In the genomic region with DNA sequence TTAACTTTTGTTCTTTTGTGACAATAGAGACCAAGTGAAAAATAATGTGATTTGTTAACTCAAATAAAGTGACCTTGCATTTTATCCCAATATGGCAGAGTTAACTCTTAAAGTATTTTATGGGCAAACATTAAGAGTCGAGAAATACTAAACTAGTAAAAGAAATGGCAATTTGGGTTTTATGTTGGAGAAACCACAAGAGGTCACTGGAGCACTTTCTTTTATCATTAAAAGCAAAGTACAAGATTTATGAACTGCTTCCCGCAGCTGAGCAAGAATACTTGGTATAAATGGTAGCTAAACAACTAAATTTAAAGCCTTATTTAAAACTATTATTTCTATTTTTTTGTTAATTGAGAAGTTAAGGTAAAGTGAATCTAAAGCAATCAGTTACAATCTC, we compare ENCODE assay signal across 11 cellular contexts. TPM values are rescaled to one million over a fixed set of nuclear protein-coding genes. Genes with fewer than 3 reads are reported as not detected.
DNase-seq lines count a peak whose midpoint lies in the region; ATAC-seq, FAIRE-seq and TF ChIP-seq lines count a peak whose summit lies in the region.
"Had no signal": no experiment of that assay in that cellular context is flagged by ENCODE, and none has a peak within 500 bp of the region (broad histone marks: within the 10 kb centered on the region; RNA-seq: fewer than 3 reads in every experiment).

No MANE protein-coding gene starts in this region.

- no peak overlapping the region for H2AFZ ChIP-seq in endothelial cell of umbilical vein (ENCODE audit: low read depth, low read length)

- CTCF ChIA-PET in endothelial cell of umbilical vein (lab: Charles Lee), result interaction anchor here (0.8 to 12.7 kb wide), 10 partner anchors 10 to 161 kb away, joined by 3 to 410 read pairs (median 4); partner anchors contain the start of gene FAM184A
- CTCF ChIA-PET in activated CD8-positive, alpha-beta memory T cell treated with anti-CD3 and anti-CD28 coated beads, Interleukin-2, amount 10 ng/mL, durations not matched to agents 7 days and 5 days (lab: Charles Lee), result interaction anchor here (0.9 to 2.8 kb wide), 3 partner anchors 9 to 142 kb away, joined by 3 to 10 read pairs (median 7); no protein-coding TSS in a partner anchor
- CTCF ChIA-PET in activated CD4-positive, alpha-beta memory T cell treated with anti-CD3 and anti-CD28 coated beads, Interleukin-2, amount 10 ng/mL, durations not matched to agents 7 days and 5 days (lab: Charles Lee), result interaction anchor here (1.9 kb wide), 1 partner anchor 142 kb away, joined by 20 read pairs; no protein-coding TSS in a partner anchor

- H3K4me1 ChIP-seq in endothelial cell of umbilical vein (ENCODE audit: control insufficient read depth, extremely low read depth, insufficient read depth, low read length), result no peaks in the 10 kb centered on the region

- H3K27me3 ChIP-seq in endothelial cell of umbilical vein (ENCODE audit: control insufficient read depth in 2 of 2, insufficient read depth in 2 of 2, low read length in 2 of 2), result no peaks in the 10 kb centered on the region

- H3K27ac Mint-ChIP-seq in activated CD8-positive, alpha-beta memory T cell treated with anti-CD3 and anti-CD28 coated beads, Interleukin-2, amount 10 ng/mL, durations not matched to agents 7 days and 5 days, result no peak overlapping the region
- H3K27ac Mint-ChIP-seq in activated CD4-positive, alpha-beta memory T cell treated with anti-CD3 and anti-CD28 coated beads, Interleukin-2, amount 10 ng/mL, durations not matched to agents 7 days and 5 days, result no peak overlapping the region
- H3K27ac Mint-ChIP-seq: activated B cell treated with CpG ODN at 0.5 μM for 24 hours, memory B cell had no signal

- no peaks in the 10 kb centered on the region for H3K9me1 ChIP-seq in endothelial cell of umbilical vein (replicated peaks; ENCODE audit: control insufficient read depth, extremely low read depth, insufficient read depth, low read length)

- no peak for TF ChIP-seq POLR2A in endothelial cell of umbilical vein (IDR thresholded peaks at IDR 0.05; ENCODE audit: low read depth, low read length)

- no peaks in the 10 kb centered on the region for H4K20me1 ChIP-seq in endothelial cell of umbilical vein (replicated peaks; ENCODE audit: control insufficient read depth, extremely low read depth, insufficient read depth, low read length)

- H3K9me3 Mint-ChIP-seq in activated CD8-positive, alpha-beta memory T cell treated with anti-CD3 and anti-CD28 coated beads, Interleukin-2, amount 10 ng/mL, durations not matched to agents 7 days and 5 days (ENCODE audit: low read depth), result no peaks in the 10 kb centered on the region
- no peaks in the 10 kb centered on the region for H3K9me3 Mint-ChIP-seq in activated CD4-positive, alpha-beta memory T cell treated with anti-CD3 and anti-CD28 coated beads, Interleukin-2, amount 10 ng/mL, durations not matched to agents 7 days and 5 days
- H3K9me3 Mint-ChIP-seq: memory B cell had no signal

- no peak overlapping the region for H3K9ac ChIP-seq in endothelial cell of umbilical vein (replicated peaks; ENCODE audit: extremely low read depth, insufficient read depth, low read length)

- H3K27me3 Mint-ChIP-seq in activated CD8-positive, alpha-beta memory T cell treated with anti-CD3 and anti-CD28 coated beads, Interleukin-2, amount 10 ng/mL, durations not matched to agents 7 days and 5 days, result no peaks in the 10 kb centered on the region
- no peaks in the 10 kb centered on the region for H3K27me3 Mint-ChIP-seq in activated CD4-positive, alpha-beta memory T cell treated with anti-CD3 and anti-CD28 coated beads, Interleukin-2, amount 10 ng/mL, durations not matched to agents 7 days and 5 days
- H3K27me3 Mint-ChIP-seq: activated B cell treated with CpG ODN at 0.5 μM for 24 hours, memory B cell had no signal

- no TSS peak for BruUV-seq in endothelial cell of umbilical vein (replicated peaks; lab: Mats Ljungman, UMichigan)

- H3K4me1 Mint-ChIP-seq in activated CD8-positive, alpha-beta memory T cell treated with anti-CD3 and anti-CD28 coated beads, Interleukin-2, amount 10 ng/mL, durations not matched to agents 7 days and 5 days, result no peaks in the 10 kb centered on the region
- no peaks in the 10 kb centered on the region for H3K4me1 Mint-ChIP-seq in activated CD4-positive, alpha-beta memory T cell treated with anti-CD3 and anti-CD28 coated beads, Interleukin-2, amount 10 ng/mL, durations not matched to agents 7 days and 5 days
- H3K4me1 Mint-ChIP-seq: activated B cell treated with CpG ODN at 0.5 μM for 24 hours, memory B cell had no signal

- no peaks in the 10 kb centered on the region for H3K36me3 Mint-ChIP-seq in activated CD8-positive, alpha-beta memory T cell treated with anti-CD3 and anti-CD28 coated beads, Interleukin-2, amount 10 ng/mL, durations not matched to agents 7 days and 5 days
- H3K36me3 Mint-ChIP-seq in activated CD4-positive, alpha-beta memory T cell treated with anti-CD3 and anti-CD28 coated beads, Interleukin-2, amount 10 ng/mL, durations not matched to agents 7 days and 5 days (ENCODE audit: low read depth), result no peaks in the 10 kb centered on the region
- H3K36me3 Mint-ChIP-seq: memory B cell had no signal

- ATAC-seq in HG03565 (IDR thresholded peaks at IDR 0.05; ENCODE audit: unreplicated experiment), result no peak
- ATAC-seq in activated CD8-positive, alpha-beta memory T cell treated with anti-CD3 and anti-CD28 coated beads, Interleukin-2, amount 10 ng/mL, durations not matched to agents 7 days and 5 days, result no peak

- H3K27ac ChIP-seq in endothelial cell of umbilical vein (ENCODE audit: insufficient read depth, low read depth, low read length), result no peak overlapping the region

- H3K36me3 ChIP-seq in endothelial cell of umbilical vein (ENCODE audit: control insufficient read depth in 2 of 2, extremely low read depth in 1 of 2, insufficient read depth in 2 of 2, low read length in 2 of 2), result no peaks in the 10 kb centered on the region
- H3K36me3 ChIP-seq: HAP-1 had no signal

- no peak overlapping the region for H3K4me3 Mint-ChIP-seq in activated CD8-positive, alpha-beta memory T cell treated with anti-CD3 and anti-CD28 coated beads, Interleukin-2, amount 10 ng/mL, durations not matched to agents 7 days and 5 days
- no peak overlapping the region for H3K4me3 Mint-ChIP-seq in activated CD4-positive, alpha-beta memory T cell treated with anti-CD3 and anti-CD28 coated beads, Interleukin-2, amount 10 ng/mL, durations not matched to agents 7 days and 5 days
- H3K4me3 Mint-ChIP-seq: activated B cell treated with CpG ODN at 0.5 μM for 24 hours, memory B cell had no signal

- FAIRE-seq in endothelial cell of umbilical vein (lab: Jason Lieb, UNC), result peak; percentile 63

- no peak overlapping the region for H3K4me3 ChIP-seq in endothelial cell of umbilical vein (replicated peaks in 1 of 3; ENCODE audit: insufficient read depth in 1 of 3, low read depth in 1 of 3, low read length in 3 of 3)
- H3K4me3 ChIP-seq: HAP-1 had no signal

- peak; percentile 4 for DNase-seq in GM03348 (ENCODE audit: low spot score)
- DNase-seq in NCI-H146 (lab: John Stamatoyannopoulos, UW), result peak; percentile 20
- peak; percentile 44 for DNase-seq in endothelial cell of umbilical vein (ENCODE audit: low read depth, low spot score)
- DNase-seq in pons (ENCODE audit: low spot score), result peak; percentile 58
- DNase-seq in activated CD8-positive, alpha-beta memory T cell treated with anti-CD3 and anti-CD28 coated beads, Interleukin-2, amount 10 ng/mL, durations not matched to agents 7 days and 5 days, result no peak
- DNase-seq in activated CD4-positive, alpha-beta memory T cell treated with anti-CD3 and anti-CD28 coated beads, Interleukin-2, amount 10 ng/mL, durations not matched to agents 7 days and 5 days, result no peak
- no peak for DNase-seq in GM19238 (ENCODE audit: insufficient read length, low spot score)
- DNase-seq: activated B cell treated with CpG ODN at 0.5 μM for 24 hours had no signal

- dilution Hi-C loops in endothelial cell of umbilical vein (cut with MboI; ENCODE audit: extremely low pct_ligation_motif_present, low sequenced_read_pairs), result no loop called here

- intact Hi-C loops in endothelial cell of umbilical vein (cut with micrococcal nuclease), result loop anchor here (1.0 kb wide), 1 partner anchor 142 kb away; no protein-coding TSS in a partner anchor

- POLR2A ChIA-PET in endothelial cell of umbilical vein (lab: Charles Lee), result no interaction called here
- POLR2A ChIA-PET in activated CD4-positive, alpha-beta memory T cell treated with anti-CD3 and anti-CD28 coated beads, Interleukin-2, amount 10 ng/mL, durations not matched to agents 7 days and 5 days (lab: Charles Lee), result no interaction called here

- peak; percentile 7 to 28 for TF ChIP-seq CTCF in endothelial cell of umbilical vein (IDR thresholded peaks at IDR 0.05; ENCODE audit: extremely low read depth in 1 of 2, insufficient read depth in 1 of 2, low read depth in 1 of 2, low read length in 2 of 2)

- H3K79me2 ChIP-seq in endothelial cell of umbilical vein (ENCODE audit: control insufficient read depth, insufficient read depth, low read length), result no peaks in the 10 kb centered on the region

- no peak overlapping the region for H3K4me2 ChIP-seq in endothelial cell of umbilical vein (ENCODE audit: insufficient read depth, low read length)

- H3K9me3 ChIP-seq in endothelial cell of umbilical vein (replicated peaks; ENCODE audit: control insufficient read depth, insufficient read depth, low read length), result no peaks in the 10 kb centered on the region
- H3K9me3 ChIP-seq: HAP-1 had no signal

TF ChIP-seq in endothelial cell of umbilical vein, 7 proteins besides CTCF, POLR2A, EP300 and RAD21 (continues in another document):
- TF ChIP-seq FOS (IDR thresholded peaks at IDR 0.05; ENCODE audit: borderline replicate concordance, insufficient read depth, low read length) (no peak), JUN (IDR thresholded peaks at IDR 0.05; ENCODE audit: borderline replicate concordance, insufficient read depth, insufficient read length, low read depth) (no peak), GATA2 (IDR thresholded peaks at IDR 0.05; ENCODE audit: insufficient read depth, insufficient read length, low read depth, low read length) (no peak), MYC (IDR thresholded peaks at IDR 0.05; ENCODE audit: low read depth, low read length) (no peak), EZH2 (IDR thresholded peaks at IDR 0.05; ENCODE audit: borderline replicate concordance, low read depth, low read length, severe bottlenecking) (no peak)

RNA-seq across cellular contexts. Expression of gene MCM9, which starts 33.5 kb away (rescaled TPM):
- total RNA-seq in endothelial cell of umbilical vein, result 14.1 and 14.6 TPM in 2 replicates
- polyA plus RNA-seq in endothelial cell of umbilical vein, result 1.3 and 2.0 TPM in 2 replicates
- polyA plus RNA-seq in endothelial cell of umbilical vein (2011; cell fraction: cytosol; rRNA removed), result 2.7 and 2.8 TPM in 2 replicates
- 11.2 and 12.9 TPM in 2 replicates for polyA plus RNA-seq in endothelial cell of umbilical vein (2011; cell fraction: nucleus; rRNA removed)
- polyA plus RNA-seq in endothelial cell of umbilical vein (2012), result 6.9 and 9.5 TPM in 2 replicates
- 14.3 and 15.0 TPM in 2 replicates for polyA minus RNA-seq in endothelial cell of umbilical vein
- polyA minus RNA-seq in endothelial cell of umbilical vein (2011; cell fraction: cytosol; rRNA and poly(A)+ RNA removed), result 3.3 TPM
- 37.2 and 39.8 TPM in 2 replicates for polyA minus RNA-seq in endothelial cell of umbilical vein (2011; cell fraction: nucleus; rRNA and poly(A)+ RNA removed)
- 10 to 100 TPM; 19.7 to 25.5 TPM for total RNA-seq in activated CD8-positive, alpha-beta memory T cell treated with anti-CD3 and anti-CD28 coated beads, Interleukin-2, amount 10 ng/mL, durations not matched to agents 7 days and 5 days
- total RNA-seq in activated CD4-positive, alpha-beta memory T cell treated with anti-CD3 and anti-CD28 coated beads, Interleukin-2, amount 10 ng/mL, durations not matched to agents 7 days and 5 days, result 10 to 100 TPM; 14.8 to 15.7 TPM

Comparison
In these comparisons a context has a peak if more than half of its experiments do, and no peak if none do; other contexts are left out.
1. DNase-seq: peak in GM03348 (single experiment), NCI-H146 (single experiment), endothelial cell of umbilical vein (single experiment) and pons (single experiment); none in activated CD8-positive, alpha-beta memory T cell treated with anti-CD3 and anti-CD28 coated beads, Interleukin-2, amount 10 ng/mL, durations not matched to agents 7 days and 5 days (single experiment), activated CD4-positive, alpha-beta memory T cell treated with anti-CD3 and anti-CD28 coated beads, Interleukin-2, amount 10 ng/mL, durations not matched to agents 7 days and 5 days (single experiment) and GM19238 (single experiment).